ENCODE assay signal across 1 cellular context in genomic region chr18:6414118-6414722, GRCh38.
TF ChIP-seq lines count a peak whose summit lies in the region.

No MANE protein-coding gene starts in this region.

TF ChIP-seq in HepG2, 621 proteins besides CTCF, POLR2A, EP300 and RAD21 (continued from another document and continues in another):
- TF ChIP-seq UBTF (CRISPR knock-in tag; IDR thresholded peaks at IDR 0.05), result peak; percentile 95; the same call in 1 of the 2 replicates
- TF ChIP-seq ZNF713 (CRISPR knock-in tag; IDR thresholded peaks at IDR 0.05), result 0 out of 2 replicates have a peak, but pooled peaks have one; percentile 32
- no peak for TF ChIP-seq SP2 (CRISPR knock-in tag; IDR thresholded peaks at IDR 0.05)
- TF ChIP-seq ZBTB38 (CRISPR knock-in tag; IDR thresholded peaks at IDR 0.05), result peak; percentile 16; the same call in 1 of the 2 replicates
- TF ChIP-seq KLF15 (CRISPR knock-in tag; IDR thresholded peaks at IDR 0.05; ENCODE audit: borderline replicate concordance), result no peak
- no peak for TF ChIP-seq PITX1 (CRISPR knock-in tag; IDR thresholded peaks at IDR 0.05)
- TF ChIP-seq ZMAT5 (CRISPR knock-in tag; IDR thresholded peaks at IDR 0.05; ENCODE audit: borderline replicate concordance, low read depth), result no peak
- TF ChIP-seq TOE1 (CRISPR knock-in tag; IDR thresholded peaks at IDR 0.05), result no peak
- no peak for TF ChIP-seq ZFP37 (CRISPR knock-in tag; IDR thresholded peaks at IDR 0.05; ENCODE audit: borderline replicate concordance)
- no peak for TF ChIP-seq U2AF1 (optimal IDR thresholded peaks at IDR 0.05; ENCODE audit: low read depth, low read length)
- TF ChIP-seq ZNF224 (CRISPR knock-in tag; IDR thresholded peaks at IDR 0.05), result no peak
- 0 out of 2 replicates have a peak, but pooled peaks have one; percentile 54 for TF ChIP-seq ZSCAN31 (CRISPR knock-in tag; IDR thresholded peaks at IDR 0.05; ENCODE audit: low read depth)
- no peak for TF ChIP-seq SRF (IDR thresholded peaks at IDR 0.05; ENCODE audit: low read depth, low read length)
- no peak for TF ChIP-seq ZNF44 (CRISPR knock-in tag; IDR thresholded peaks at IDR 0.05)
- TF ChIP-seq HES4 (CRISPR knock-in tag; IDR thresholded peaks at IDR 0.05; ENCODE audit: borderline replicate concordance), result peak; percentile 45; the same call in 1 of the 2 replicates
- TF ChIP-seq, protein P1, sequence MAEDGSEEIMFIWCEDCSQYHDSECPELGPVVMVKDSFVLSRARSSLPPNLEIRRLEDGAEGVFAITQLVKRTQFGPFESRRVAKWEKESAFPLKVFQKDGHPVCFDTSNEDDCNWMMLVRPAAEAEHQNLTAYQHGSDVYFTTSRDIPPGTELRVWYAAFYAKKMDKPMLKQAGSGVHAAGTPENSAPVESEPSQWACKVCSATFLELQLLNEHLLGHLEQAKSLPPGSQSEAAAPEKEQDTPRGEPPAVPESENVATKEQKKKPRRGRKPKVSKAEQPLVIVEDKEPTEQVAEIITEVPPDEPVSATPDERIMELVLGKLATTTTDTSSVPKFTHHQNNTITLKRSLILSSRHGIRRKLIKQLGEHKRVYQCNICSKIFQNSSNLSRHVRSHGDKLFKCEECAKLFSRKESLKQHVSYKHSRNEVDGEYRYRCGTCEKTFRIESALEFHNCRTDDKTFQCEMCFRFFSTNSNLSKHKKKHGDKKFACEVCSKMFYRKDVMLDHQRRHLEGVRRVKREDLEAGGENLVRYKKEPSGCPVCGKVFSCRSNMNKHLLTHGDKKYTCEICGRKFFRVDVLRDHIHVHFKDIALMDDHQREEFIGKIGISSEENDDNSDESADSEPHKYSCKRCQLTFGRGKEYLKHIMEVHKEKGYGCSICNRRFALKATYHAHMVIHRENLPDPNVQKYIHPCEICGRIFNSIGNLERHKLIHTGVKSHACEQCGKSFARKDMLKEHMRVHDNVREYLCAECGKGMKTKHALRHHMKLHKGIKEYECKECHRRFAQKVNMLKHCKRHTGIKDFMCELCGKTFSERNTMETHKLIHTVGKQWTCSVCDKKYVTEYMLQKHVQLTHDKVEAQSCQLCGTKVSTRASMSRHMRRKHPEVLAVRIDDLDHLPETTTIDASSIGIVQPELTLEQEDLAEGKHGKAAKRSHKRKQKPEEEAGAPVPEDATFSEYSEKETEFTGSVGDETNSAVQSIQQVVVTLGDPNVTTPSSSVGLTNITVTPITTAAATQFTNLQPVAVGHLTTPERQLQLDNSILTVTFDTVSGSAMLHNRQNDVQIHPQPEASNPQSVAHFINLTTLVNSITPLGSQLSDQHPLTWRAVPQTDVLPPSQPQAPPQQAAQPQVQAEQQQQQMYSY (CRISPR knock-in tag; IDR thresholded peaks at IDR 0.05), result 0 out of 2 replicates have a peak, but pooled peaks have one; percentile 12
- TF ChIP-seq FOXM1 (CRISPR knock-in tag; IDR thresholded peaks at IDR 0.05), result no peak
- no peak for TF ChIP-seq IKZF1 (IDR thresholded peaks at IDR 0.05)
- TF ChIP-seq ARNT2 (CRISPR knock-in tag; IDR thresholded peaks at IDR 0.05; ENCODE audit: low read depth), result no peak
- no peak for TF ChIP-seq ATF2 (CRISPR knock-in tag; IDR thresholded peaks at IDR 0.05)
- TF ChIP-seq HNRNPLL (IDR thresholded peaks at IDR 0.05; ENCODE audit: low read depth, low read length, poor library complexity, severe bottlenecking), result peak; percentile 46
- TF ChIP-seq ARID3A (IDR thresholded peaks at IDR 0.05; ENCODE audit: low read depth, low read length), result no peak
- TF ChIP-seq ZNF513 (CRISPR knock-in tag; conservative IDR thresholded peaks at IDR 0.05), result no peak
- peak; percentile 34; the same call in 1 of the 2 replicates for TF ChIP-seq YEATS4 (CRISPR knock-in tag; IDR thresholded peaks at IDR 0.05; ENCODE audit: borderline replicate concordance)
- TF ChIP-seq CEBPB (IDR thresholded peaks at IDR 0.05; ENCODE audit: borderline replicate concordance, low read depth, low read length), result no peak
- no peak for TF ChIP-seq ZNF207 (IDR thresholded peaks at IDR 0.05; ENCODE audit: borderline replicate concordance)
- no peak for TF ChIP-seq AHR (CRISPR knock-in tag; IDR thresholded peaks at IDR 0.05)
- no peak for TF ChIP-seq PHB2 (IDR thresholded peaks at IDR 0.05; ENCODE audit: partially characterized antibody)
- peak; percentile 16 for TF ChIP-seq PTBP1 (IDR thresholded peaks at IDR 0.05; ENCODE audit: low read depth, low read length, poor library complexity, severe bottlenecking)
- TF ChIP-seq ZNF674 (CRISPR knock-in tag; IDR thresholded peaks at IDR 0.05; ENCODE audit: low read depth), result peak; percentile 42; the same call in 1 of the 2 replicates
- TF ChIP-seq ATRX (CRISPR knock-in tag; IDR thresholded peaks at IDR 0.05; ENCODE audit: borderline replicate concordance), result no peak
- no peak for TF ChIP-seq ZBTB40 (IDR thresholded peaks at IDR 0.05)
- TF ChIP-seq ZBTB40 (CRISPR knock-in tag; IDR thresholded peaks at IDR 0.05), result peak; percentile 48; the same call in 1 of the 2 replicates
- TF ChIP-seq RNF2 (conservative IDR thresholded peaks at IDR 0.05; ENCODE audit: low read depth), result no peak
- peak; percentile 78; the same call in 1 of the 2 replicates for TF ChIP-seq ZNF709 (CRISPR knock-in tag; IDR thresholded peaks at IDR 0.05)
- no peak for TF ChIP-seq CCDC6 (CRISPR knock-in tag; IDR thresholded peaks at IDR 0.05)
- TF ChIP-seq GABPA (IDR thresholded peaks at IDR 0.05; ENCODE audit: low read depth, low read length), result no peak
- TF ChIP-seq GABPA (CRISPR knock-in tag; IDR thresholded peaks at IDR 0.05; ENCODE audit: low read depth), result no peak
- no peak for TF ChIP-seq ATF3 (CRISPR knock-in tag; IDR thresholded peaks at IDR 0.05)
